ENCODE assay signal across 36 cellular contexts in the genomic region with DNA sequence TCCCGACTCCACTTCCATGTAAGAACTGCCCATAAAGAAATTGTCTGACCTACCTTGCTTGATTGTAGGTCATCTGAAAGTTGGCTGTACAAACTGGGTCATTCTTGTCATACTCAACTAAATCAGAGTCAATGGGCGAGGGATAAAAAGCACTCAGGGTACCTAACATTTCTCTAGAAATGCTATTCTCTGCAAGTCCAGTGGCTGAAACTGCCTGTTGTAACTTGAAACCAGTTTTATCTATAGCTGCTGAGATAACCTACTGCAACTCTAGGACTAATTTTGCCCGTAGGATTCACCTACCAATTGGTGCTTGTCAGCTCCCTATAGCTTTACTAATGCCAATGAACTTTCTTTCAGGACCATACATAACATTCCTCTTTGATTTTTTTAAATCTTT.
"Had no signal": no experiment of that assay in that cellular context is flagged by ENCODE, and none has a peak within 500 bp of the region (broad histone marks: within the 10 kb centered on the region; RNA-seq: fewer than 3 reads in every experiment).

No MANE protein-coding gene starts in this region.

- H3K36me3 ChIP-seq: adrenal gland, breast epithelium had no signal

- H3K27ac ChIP-seq: adrenal gland, body of pancreas, breast epithelium, PC-9, RWPE1, VCaP had no signal

- H3K4me3 ChIP-seq: adrenal gland, body of pancreas, breast epithelium, PC-9 had no signal

- H3K27me3 ChIP-seq: adrenal gland, body of pancreas, breast epithelium had no signal

- H3K4me2 ChIP-seq: PC-9 had no signal

- H3K27ac Mint-ChIP-seq: activated CD8-positive, alpha-beta T cell treated with anti-CD3 and anti-CD28 coated beads for 36 hours; activated naive CD4-positive, alpha-beta T cell treated with anti-CD3 and anti-CD28 coated beads for 36 hours; activated T-cell treated with anti-CD3 and anti-CD28 coated beads, Interleukin-2, amount 50 U/mL, for 72 hours; activated T-helper 2 cell treated with anti-CD3 and anti-CD28 coated beads, Interferon-gamma antibody, Interleukin-2, Interleukin-4, amounts not matched to agents 10 μg/mL and 5 μg/mL and 100 μg/mL, durations not matched to agents 14 hours and 24 hours and 36 hours had no signal

- DNase-seq: activated CD4-positive, alpha-beta T cell treated with anti-CD3 and anti-CD28 coated beads for 1 hour; activated CD4-positive, alpha-beta T cell treated with anti-CD3 and anti-CD28 coated beads for 48 hours; activated CD4-positive, CD25-positive, alpha-beta regulatory T cell; activated CD8-positive, alpha-beta T cell treated with anti-CD3 and anti-CD28 coated beads for 36 hours; activated gamma-delta T cell; activated naive CD4-positive, alpha-beta T cell treated with anti-CD3 and anti-CD28 coated beads for 36 hours; activated T-cell treated with anti-CD3 and anti-CD28 coated beads, Interleukin-2, amount 50 U/mL, for 1 hour; activated T-cell treated with anti-CD3 and anti-CD28 coated beads, Interleukin-2, amount 50 U/mL, for 72 hours; adrenal gland; body of pancreas; caudate nucleus; cerebellar nuclear complex; NCI-H1048; NCI-H1417; NCI-H146; NCI-H187; NCI-H2029 treated with DMSO at 0.1 percent for 48 hours; NCI-H2107; NCI-H2171; NCI-H510A; NCI-H526; NCI-H748 treated with DMSO at 0.1 percent for 48 hours; NK-92 treated with Interleukin-12 subunit alpha and Interleukin-12 subunit beta, amount 100 ng/mL, for 24 hours; PC-9; SIG-M5; T1000 had no signal

- H3K9me3 ChIP-seq: adrenal gland, body of pancreas had no signal

- FAIRE-seq: astrocyte, RCC 7860, TTC549 had no signal

- H3K4me3 Mint-ChIP-seq: activated CD8-positive, alpha-beta T cell treated with anti-CD3 and anti-CD28 coated beads for 36 hours; activated naive CD4-positive, alpha-beta T cell treated with anti-CD3 and anti-CD28 coated beads for 36 hours; activated T-cell treated with anti-CD3 and anti-CD28 coated beads, Interleukin-2, amount 50 U/mL, for 72 hours had no signal

- H2AFZ ChIP-seq: PC-9 had no signal

- H3K4me1 ChIP-seq: adrenal gland, body of pancreas, breast epithelium had no signal

- H3K27me3 Mint-ChIP-seq: activated CD8-positive, alpha-beta T cell treated with anti-CD3 and anti-CD28 coated beads for 36 hours had no signal

- ATAC-seq: activated CD8-positive, alpha-beta T cell treated with anti-CD3 and anti-CD28 coated beads for 36 hours; activated naive CD4-positive, alpha-beta T cell treated with anti-CD3 and anti-CD28 coated beads, Interleukin-2, amount 50 U/mL, for 72 hours; activated T-cell treated with anti-CD3 and anti-CD28 coated beads, Interleukin-2, amount 50 U/mL, for 72 hours; body of pancreas; Right ventricle myocardium inferior; SK-N-SH treated with all-trans-retinoic acid at 6 μM for 48 hours had no signal
